8 cellular contexts compared by ENCODE assay signal in genomic region chr2:217785544-217786045, GRCh38.
A peak's percentile ranks its signal among the peaks of the same experiment; 100 is the strongest.
DNase-seq lines count a peak whose midpoint lies in the region; ATAC-seq and TF ChIP-seq lines count a peak whose summit lies in the region.

No MANE protein-coding gene starts in this region.

- peak; percentile 61 for ATAC-seq in CD4-positive, alpha-beta T cell (ENCODE audit: poor library complexity)
- ATAC-seq in GM19397 (IDR thresholded peaks at IDR 0.05; ENCODE audit: unreplicated experiment) (peak; percentile 63), heart left ventricle (peak; percentile 69 to 72 (median 71))
- peak; percentile 28 for ATAC-seq in activated naive CD8-positive, alpha-beta T cell treated with anti-CD3 and anti-CD28 coated beads, Interleukin-2, amount 10 ng/mL, durations not matched to agents 7 days and 5 days (ENCODE audit: low read depth)

- peak; percentile 56 to 76 (median 64) for DNase-seq in CD4-positive, alpha-beta T cell
- DNase-seq in LNCaP clone FGC (ENCODE audit: low read depth): peak; percentile 7
- peak; percentile 42 for DNase-seq in SKM-1 treated with dmso at 0.1 percent for 144 hours (lab: John Stamatoyannopoulos, UW; ENCODE audit: unreplicated experiment)
- DNase-seq in activated naive CD8-positive, alpha-beta T cell treated with anti-CD3 and anti-CD28 coated beads, Interleukin-2, amount 10 ng/mL, durations not matched to agents 7 days and 5 days: peak; percentile 84
- DNase-seq in heart left ventricle: peak; percentile 72 to 87 (median 79)
- DNase-seq in putamen (ENCODE audit: low spot score): peak; percentile 64
- DNase-seq in vagina (ENCODE audit: extremely low spot score in 2 of 2): peak; percentile 88 to 95

- POLR2A ChIA-PET in CD4-positive, alpha-beta T cell (lab: Charles Lee): no interaction called here
- POLR2A ChIA-PET in activated naive CD8-positive, alpha-beta T cell treated with anti-CD3 and anti-CD28 coated beads, Interleukin-2, amount 10 ng/mL, durations not matched to agents 7 days and 5 days (lab: Charles Lee): interaction anchor here (0.6 kb wide), 1 partner anchor 199 kb away, joined by 3 read pairs; no protein-coding TSS in a partner anchor

- H3K36me3 ChIP-seq in heart left ventricle (peaks cover 0 to 21% (median 6%) of the 10 kb centered on the region in 9 donors), vagina (no peaks in the 10 kb centered on the region)

- WGBS in heart left ventricle, 4 donors: 16 to 19% (median 19%) methylated on average over 10 of the region's 10 CpGs

- no peak overlapping the region for H3K4me3 ChIP-seq in LNCaP clone FGC (ENCODE audit: low read depth, low read length)
- no peak overlapping the region for H3K4me3 ChIP-seq in heart left ventricle
- no peak overlapping the region for H3K4me3 ChIP-seq in vagina

- H3K36me3 Mint-ChIP-seq in CD4-positive, alpha-beta T cell (ENCODE audit: low read depth): peaks cover 4% of the 10 kb centered on the region
- H3K36me3 Mint-ChIP-seq in activated naive CD8-positive, alpha-beta T cell treated with anti-CD3 and anti-CD28 coated beads, Interleukin-2, amount 10 ng/mL, durations not matched to agents 7 days and 5 days: peaks cover 13% of the 10 kb centered on the region

- peaks cover 7% of the 10 kb centered on the region for H3K9me3 Mint-ChIP-seq in CD4-positive, alpha-beta T cell
- peaks cover 8% of the 10 kb centered on the region for H3K9me3 Mint-ChIP-seq in activated naive CD8-positive, alpha-beta T cell treated with anti-CD3 and anti-CD28 coated beads, Interleukin-2, amount 10 ng/mL, durations not matched to agents 7 days and 5 days

- no peaks in the 10 kb centered on the region for H3K27me3 ChIP-seq in CD4-positive, alpha-beta T cell (ENCODE audit: control insufficient read depth, insufficient read depth, low read length)
- H3K27me3 ChIP-seq in heart left ventricle (no peaks in the 10 kb centered on the region), vagina (no peaks in the 10 kb centered on the region)

- TF ChIP-seq POLR2A in heart left ventricle (IDR thresholded peaks at IDR 0.05): no peak
- TF ChIP-seq POLR2A in vagina (IDR thresholded peaks at IDR 0.05): no peak

- CTCF ChIA-PET in CD4-positive, alpha-beta T cell (lab: Charles Lee): interaction anchor here (0.7 to 1.3 kb wide), 5 partner anchors 12 to 283 kb away, joined by 3 to 5 read pairs (median 4); partner anchors contain the start of gene RUFY4

- TF ChIP-seq CTCF in CD4-positive, alpha-beta T cell (IDR thresholded peaks at IDR 0.05): peak; percentile 80
- TF ChIP-seq CTCF in LNCaP clone FGC (IDR thresholded peaks at IDR 0.05; ENCODE audit: control insufficient read depth, extremely low read depth, insufficient read depth): peak; percentile 92
- peak; percentile 94 to 99 (median 96) for TF ChIP-seq CTCF in heart left ventricle (IDR thresholded peaks at IDR 0.05)
- peak; percentile 92 to 97 (median 96) for TF ChIP-seq CTCF in vagina (IDR thresholded peaks at IDR 0.05)

- no peak overlapping the region for H3K27ac ChIP-seq in CD4-positive, alpha-beta T cell (ENCODE audit: low read depth, low read length)
- H3K27ac ChIP-seq in heart left ventricle (peak overlapping the region in 1 of 12 donors; percentile 33), vagina (no peak overlapping the region)

- intact Hi-C loops in CD4-positive, alpha-beta T cell (cut with DNase I, micrococcal nuclease): loop anchor here (1.0 kb wide), 2 partner anchors 101 to 283 kb away; no protein-coding TSS in a partner anchor
- intact Hi-C loops in heart left ventricle (cut with DNase I) (loop anchor here (1.0 to 10.0 kb wide), 12 partner anchors 102 to 287 kb away; partner anchors contain the start of gene RUFY4 (in 5 of the 10)), vagina (cut with DNase I) (loop anchor here (5.0 kb wide), 3 partner anchors 102 to 247 kb away; no protein-coding TSS in a partner anchor)

- peaks cover 9% of the 10 kb centered on the region for H3K9me3 ChIP-seq in CD4-positive, alpha-beta T cell (ENCODE audit: control insufficient read depth, low read length)
- peaks cover 0 to 12% (median 0%) of the 10 kb centered on the region in 12 donors for H3K9me3 ChIP-seq in heart left ventricle
- no peaks in the 10 kb centered on the region for H3K9me3 ChIP-seq in vagina

- H3K27me3 Mint-ChIP-seq in CD4-positive, alpha-beta T cell: no peaks in the 10 kb centered on the region
- H3K27me3 Mint-ChIP-seq in activated naive CD8-positive, alpha-beta T cell treated with anti-CD3 and anti-CD28 coated beads, Interleukin-2, amount 10 ng/mL, durations not matched to agents 7 days and 5 days: peaks cover 17% of the 10 kb centered on the region

- peak overlapping the region; percentile 2 for H3K4me3 Mint-ChIP-seq in CD4-positive, alpha-beta T cell
- no peak overlapping the region for H3K4me3 Mint-ChIP-seq in activated naive CD8-positive, alpha-beta T cell treated with anti-CD3 and anti-CD28 coated beads, Interleukin-2, amount 10 ng/mL, durations not matched to agents 7 days and 5 days

- H3K4me1 ChIP-seq in heart left ventricle (peaks cover 0 to 31% (median 21%) of the 10 kb centered on the region in 12 donors), vagina (peaks cover 10% of the 10 kb centered on the region)

- no peak overlapping the region for H3K27ac Mint-ChIP-seq in CD4-positive, alpha-beta T cell
- H3K27ac Mint-ChIP-seq in activated naive CD8-positive, alpha-beta T cell treated with anti-CD3 and anti-CD28 coated beads, Interleukin-2, amount 10 ng/mL, durations not matched to agents 7 days and 5 days: peak overlapping the region; percentile 52

- H3K4me1 Mint-ChIP-seq in CD4-positive, alpha-beta T cell (ENCODE audit: low read depth): peaks cover 27% of the 10 kb centered on the region
- peaks cover 13% of the 10 kb centered on the region for H3K4me1 Mint-ChIP-seq in activated naive CD8-positive, alpha-beta T cell treated with anti-CD3 and anti-CD28 coated beads, Interleukin-2, amount 10 ng/mL, durations not matched to agents 7 days and 5 days

Comparison
In these comparisons a context has a peak if more than half of its experiments do, and no peak if none do; other contexts are left out.
1. DNase-seq: peak in every context shown above with its lines; median percentile 92 in vagina; 84 in activated naive CD8-positive, alpha-beta T cell treated with anti-CD3 and anti-CD28 coated beads, Interleukin-2, amount 10 ng/mL, durations not matched to agents 7 days and 5 days; 79 in heart left ventricle; 64 in CD4-positive, alpha-beta T cell; 64 in putamen; 42 in SKM-1 treated with dmso at 0.1 percent for 144 hours; 7 in LNCaP clone FGC.